Comparison of ENCODE assay signal across 9 cellular contexts in genomic region chr5:167573274-167574127, GRCh38.
A peak's percentile ranks its signal among the peaks of the same experiment; 100 is the strongest.
DNase-seq lines count a peak whose midpoint lies in the region; ATAC-seq, FAIRE-seq and TF ChIP-seq lines count a peak whose summit lies in the region.
"Had no signal": no experiment of that assay in that cellular context is flagged by ENCODE, and none has a peak within 500 bp of the region (broad histone marks: within the 10 kb centered on the region; RNA-seq: fewer than 3 reads in every experiment).

No MANE protein-coding gene starts in this region.

- no peaks in the 10 kb centered on the region for H3K36me3 ChIP-seq in SK-N-SH (replicated peaks in 1 of 2; ENCODE audit: control insufficient read depth in 1 of 2, insufficient read depth in 2 of 2, low read length in 1 of 2)
- no peaks in the 10 kb centered on the region for H3K36me3 ChIP-seq in small intestine (ENCODE audit: control insufficient read depth in 2 of 2, insufficient read depth in 2 of 2, low read length in 2 of 2)

- peak overlapping the region; percentile 90 for H2AFZ ChIP-seq in SK-N-SH (ENCODE audit: low read depth)

- CTCF ChIA-PET in SK-N-SH (lab: Yijun Ruan, JAX): interaction anchor here (1.1 to 2.0 kb wide), 6 partner anchors 8 to 646 kb away, joined by 3 to 9 read pairs (median 3); no protein-coding TSS in a partner anchor

- no peak for ATAC-seq in GM21360 (IDR thresholded peaks at IDR 0.05; ENCODE audit: unreplicated experiment)
- no peak for ATAC-seq in GM21423 (IDR thresholded peaks at IDR 0.05; ENCODE audit: unreplicated experiment)
- no peak for ATAC-seq in HG02759 (IDR thresholded peaks at IDR 0.05; ENCODE audit: unreplicated experiment)

- H3K27ac ChIP-seq in SK-N-SH (ENCODE audit: low read depth in 2 of 2, low read length in 1 of 2): no peak overlapping the region
- H3K27ac ChIP-seq in small intestine (ENCODE audit: low read depth in 1 of 2, low read length in 1 of 2): no peak overlapping the region

- WGBS in SK-N-SH (ENCODE audit: low lambda C conversion rate): 5% methylated on average over 25 of the region's 25 CpGs
- 3 to 5% (median 4%) methylated on average over 25 of the region's 25 CpGs for WGBS in small intestine, 3 donors

- H3F3A ChIP-seq in SK-N-SH (replicated peaks; ENCODE audit: insufficient read depth): no peaks in the 10 kb centered on the region

- H3K9me2 ChIP-seq in SK-N-SH: no peaks in the 10 kb centered on the region

- no peaks in the 10 kb centered on the region for H3K79me2 ChIP-seq in SK-N-SH (ENCODE audit: insufficient read depth)

- no peaks in the 10 kb centered on the region for H3K9me3 ChIP-seq in SK-N-SH
- H3K9me3 ChIP-seq in small intestine (ENCODE audit: control insufficient read depth, low read depth): no peaks in the 10 kb centered on the region

- H4K20me1 ChIP-seq in SK-N-SH (ENCODE audit: insufficient read depth): no peaks in the 10 kb centered on the region

- H3K4me3 ChIP-seq in SK-N-SH (ENCODE audit: low read depth in 2 of 2, low read length in 1 of 2) (peak overlapping the region; percentile 47 to 62), small intestine (ENCODE audit: low read depth in 1 of 2, low read length in 2 of 2) (no peak overlapping the region)

- H3K9ac ChIP-seq in SK-N-SH: peak overlapping the region; percentile 22; the same call in 1 of the 2 replicates

- TF ChIP-seq CTCF in SK-N-SH (IDR thresholded peaks at IDR 0.05): no peak

- H3K27me3 ChIP-seq in SK-N-SH (ENCODE audit: insufficient read depth) (peaks cover 22% of the 10 kb centered on the region; the same call in 1 of the 2 replicates), small intestine (ENCODE audit: control insufficient read depth in 2 of 2, insufficient read depth in 2 of 2, low read length in 2 of 2) (peaks cover 0 to 8% of the 10 kb centered on the region in 2 donors)

- TF ChIP-seq EP300 in SK-N-SH (IDR thresholded peaks at IDR 0.05; ENCODE audit: borderline replicate concordance in 1 of 2, low read depth in 1 of 2, low read length in 1 of 2): no peak

- DNase-seq in DMS 273 (lab: John Stamatoyannopoulos, UW; ENCODE audit: unreplicated experiment) (peak; percentile 16), DMS 273 treated with DMSO at 0.1 percent for 48 hours (lab: John Stamatoyannopoulos, UW) (no peak), SK-N-SH (peak; percentile 20), iPS DF 19.7 (ENCODE audit: low read depth, low spot score) (peak; percentile 83), small intestine (peak; percentile 2)

- FAIRE-seq in small intestine (lab: Jason Lieb, UNC): no peak
- FAIRE-seq: A204.1 had no signal

- H3K4me2 ChIP-seq in SK-N-SH: peak overlapping the region; percentile 90

- POLR2A ChIA-PET in SK-N-SH (lab: Yijun Ruan, JAX): no interaction called here

- no peaks in the 10 kb centered on the region; a peak in 3 of 4 replicates for H3K4me1 ChIP-seq in SK-N-SH (ENCODE audit: control insufficient read depth in 1 of 2, insufficient read depth in 2 of 2, low read depth in 1 of 2, low read length in 1 of 2)
- H3K4me1 ChIP-seq in small intestine (ENCODE audit: control insufficient read depth in 2 of 2, insufficient read depth in 1 of 2, low read depth in 1 of 2, low read length in 1 of 2): no peaks in the 10 kb centered on the region

- no peak for TF ChIP-seq RAD21 in SK-N-SH (IDR thresholded peaks at IDR 0.05; ENCODE audit: low read length)

TF ChIP-seq in SK-N-SH, 30 proteins besides CTCF, POLR2A, EP300 and RAD21:
- TF ChIP-seq GABPA (IDR thresholded peaks at IDR 0.05; ENCODE audit: low read depth): no peak
- peak; percentile 38; the same call in 1 of the 2 replicates for TF ChIP-seq MXI1 (IDR thresholded peaks at IDR 0.05; ENCODE audit: low read depth, low read length)

Comparison
In these comparisons a context has a peak if more than half of its experiments do, and no peak if none do; other contexts are left out.
1. H3K4me3 ChIP-seq: peak in SK-N-SH (2 of 2); none in small intestine (0 of 2).